In genomic region chr6:109472132-109472995, GRCh38 we compare ENCODE assay signal across 11 cellular contexts. TPM values are rescaled to one million over a fixed set of nuclear protein-coding genes. Genes with fewer than 3 reads are reported as not detected.
DNase-seq lines count a peak whose midpoint lies in the region; ATAC-seq and TF ChIP-seq lines count a peak whose summit lies in the region.
"Had no signal": no experiment of that assay in that cellular context is flagged by ENCODE, and none has a peak within 500 bp of the region (broad histone marks: within the 10 kb centered on the region; RNA-seq: fewer than 3 reads in every experiment).

No MANE protein-coding gene starts in this region.

- ATAC-seq in GM18867 (IDR thresholded peaks at IDR 0.05; ENCODE audit: unreplicated experiment) = peak; percentile 61
- peak; percentile 50 for ATAC-seq in HG02870 (IDR thresholded peaks at IDR 0.05; ENCODE audit: unreplicated experiment)
- ATAC-seq in right lobe of liver = no peak

- H3K4me1 Mint-ChIP-seq in activated T-helper 1 cell treated with anti-CD3 and anti-CD28 coated beads, Interleukin-12 subunit alpha, Interleukin-12 subunit beta, Interleukin-2, Interleukin-4 antibody, amounts not matched to agents 30 ng/mL and 10 ng/mL and 1 ng/mL, durations not matched to agents 14 hours and 24 hours and 36 hours (ENCODE audit: low read depth) = peaks cover 80% of the 10 kb centered on the region

- H4K20me1 ChIP-seq in BLaER1 treated with 17β-estradiol and CSF1 and Interleukin-3, amounts not matched to agents 10 nM and 100 nM = peaks cover 29 to 99% (median 87%) of the 10 kb centered on the region in 11 experiments; a peak in 21 of 22 replicates

- H3K36me3 ChIP-seq in BLaER1 treated with 17β-estradiol and CSF1 and Interleukin-3, amounts not matched to agents 10 nM and 100 nM = peaks cover 91 to 100% (median 100%) of the 10 kb centered on the region in 11 experiments
- H3K36me3 ChIP-seq in right lobe of liver = peaks cover 0 to 56% (median 0%) of the 10 kb centered on the region in 4 donors

- DNase-seq in activated T-helper 1 cell treated with anti-CD3 and anti-CD28 coated beads, Interleukin-12 subunit alpha, Interleukin-12 subunit beta, Interleukin-2, Interleukin-4 antibody, amounts not matched to agents 30 ng/mL and 10 ng/mL and 1 ng/mL, durations not matched to agents 14 hours and 24 hours and 36 hours (ENCODE audit: low spot score) = no peak
- DNase-seq in HPDE6-E6E7 (ENCODE audit: extremely low spot score) (no peak), AG08395 (ENCODE audit: low spot score) (no peak), NCI-H2227 treated with DMSO at 0.1 percent for 48 hours (lab: John Stamatoyannopoulos, UW) (no peak), right lobe of liver (no peak)
- DNase-seq: Caco-2, dermis blood vessel endothelial cell had no signal

- WGBS in right lobe of liver (ENCODE audit: insufficient coverage, low coverage, low lambda C conversion rate, missing lambda C conversion rate) = 96% methylated on average over 7 of the region's 9 CpGs

- intact Hi-C loops in activated T-helper 1 cell treated with anti-CD3 and anti-CD28 coated beads, Interleukin-12 subunit alpha, Interleukin-12 subunit beta, Interleukin-2, Interleukin-4 antibody, amounts not matched to agents 30 ng/mL and 10 ng/mL and 1 ng/mL, durations not matched to agents 14 hours and 24 hours and 36 hours (cut with micrococcal nuclease) = no loop called here
- intact Hi-C loops in right lobe of liver (cut with DNase I) = no loop called here

- no peaks in the 10 kb centered on the region for H3K9me3 ChIP-seq in BLaER1 treated with 17β-estradiol and CSF1 and Interleukin-3, amounts not matched to agents 10 nM and 100 nM (replicated peaks in 1 of 11)
- no peaks in the 10 kb centered on the region for H3K9me3 ChIP-seq in right lobe of liver
- H3K9me3 ChIP-seq: Caco-2 had no signal

- H3K4me2 ChIP-seq in BLaER1 treated with 17β-estradiol and CSF1 and Interleukin-3, amounts not matched to agents 10 nM and 100 nM = peak overlapping the region; percentile 47 to 87 (median 64)

- peak overlapping the region in 4 of 11 experiments; percentile 2 to 37 (median 17); a peak in 5 of 22 replicates for H3K27ac ChIP-seq in BLaER1 treated with 17β-estradiol and CSF1 and Interleukin-3, amounts not matched to agents 10 nM and 100 nM
- H3K27ac ChIP-seq in right lobe of liver = no peak overlapping the region
- H3K27ac ChIP-seq: parathyroid adenoma had no signal

- no peaks in the 10 kb centered on the region for H3K27me3 ChIP-seq in BLaER1 treated with 17β-estradiol and CSF1 and Interleukin-3, amounts not matched to agents 10 nM and 100 nM
- H3K27me3 ChIP-seq in right lobe of liver = no peaks in the 10 kb centered on the region

- TF ChIP-seq CTCF in right lobe of liver (IDR thresholded peaks at IDR 0.05) = no peak

- H3K4me3 Mint-ChIP-seq in activated T-helper 1 cell treated with anti-CD3 and anti-CD28 coated beads, Interleukin-12 subunit alpha, Interleukin-12 subunit beta, Interleukin-2, Interleukin-4 antibody, amounts not matched to agents 30 ng/mL and 10 ng/mL and 1 ng/mL, durations not matched to agents 14 hours and 24 hours and 36 hours = peak overlapping the region; percentile 9

- peaks cover 75% of the 10 kb centered on the region for H3K36me3 Mint-ChIP-seq in activated T-helper 1 cell treated with anti-CD3 and anti-CD28 coated beads, Interleukin-12 subunit alpha, Interleukin-12 subunit beta, Interleukin-2, Interleukin-4 antibody, amounts not matched to agents 30 ng/mL and 10 ng/mL and 1 ng/mL, durations not matched to agents 14 hours and 24 hours and 36 hours (ENCODE audit: low read depth)

- peaks cover 27 to 40% (median 34%) of the 10 kb centered on the region in 10 experiments for H3K4me1 ChIP-seq in BLaER1 treated with 17β-estradiol and CSF1 and Interleukin-3, amounts not matched to agents 10 nM and 100 nM
- H3K4me1 ChIP-seq in right lobe of liver = peaks cover 0 to 11% (median 0%) of the 10 kb centered on the region in 4 donors
- H3K4me1 ChIP-seq: parathyroid adenoma had no signal

- H3K27me3 Mint-ChIP-seq in activated T-helper 1 cell treated with anti-CD3 and anti-CD28 coated beads, Interleukin-12 subunit alpha, Interleukin-12 subunit beta, Interleukin-2, Interleukin-4 antibody, amounts not matched to agents 30 ng/mL and 10 ng/mL and 1 ng/mL, durations not matched to agents 14 hours and 24 hours and 36 hours (ENCODE audit: insufficient read depth) = no peaks in the 10 kb centered on the region

- TF ChIP-seq POLR2A in right lobe of liver (IDR thresholded peaks at IDR 0.05) = no peak

- H3K9ac ChIP-seq in BLaER1 treated with 17β-estradiol and CSF1 and Interleukin-3, amounts not matched to agents 10 nM and 100 nM = peak overlapping the region in 4 of 11 experiments; percentile 1 to 42 (median 31); a peak in 2 of 22 replicates
- H3K9ac ChIP-seq: parathyroid adenoma had no signal

- H3K9me3 Mint-ChIP-seq in activated T-helper 1 cell treated with anti-CD3 and anti-CD28 coated beads, Interleukin-12 subunit alpha, Interleukin-12 subunit beta, Interleukin-2, Interleukin-4 antibody, amounts not matched to agents 30 ng/mL and 10 ng/mL and 1 ng/mL, durations not matched to agents 14 hours and 24 hours and 36 hours = no peaks in the 10 kb centered on the region

- H3K4me3 ChIP-seq in BLaER1 treated with 17β-estradiol and CSF1 and Interleukin-3, amounts not matched to agents 10 nM and 100 nM = peak overlapping the region in 1 of 10 experiments; percentile 27; a peak in 1 of 20 replicates
- no peak overlapping the region for H3K4me3 ChIP-seq in right lobe of liver

- H3K27ac Mint-ChIP-seq in activated T-helper 1 cell treated with anti-CD3 and anti-CD28 coated beads, Interleukin-12 subunit alpha, Interleukin-12 subunit beta, Interleukin-2, Interleukin-4 antibody, amounts not matched to agents 30 ng/mL and 10 ng/mL and 1 ng/mL, durations not matched to agents 14 hours and 24 hours and 36 hours = peak overlapping the region; percentile 34

RNA-seq across cellular contexts. Expression of gene ZBTB24, which starts 10.7 kb away (rescaled TPM):
- 19.5 and 20.8 TPM in 2 replicates for total RNA-seq in activated T-helper 1 cell treated with anti-CD3 and anti-CD28 coated beads, Interleukin-12 subunit alpha, Interleukin-12 subunit beta, Interleukin-2, Interleukin-4 antibody, amounts not matched to agents 30 ng/mL and 10 ng/mL and 1 ng/mL, durations not matched to agents 14 hours and 24 hours and 36 hours
- total RNA-seq in right lobe of liver = 1 to 10 TPM; 2.4 to 3.6 (median 2.7) TPM

RNA-seq across cellular contexts. Expression of gene MICAL1, which starts 16.8 kb away (rescaled TPM):
- 40.8 and 47.1 TPM in 2 replicates for total RNA-seq in activated T-helper 1 cell treated with anti-CD3 and anti-CD28 coated beads, Interleukin-12 subunit alpha, Interleukin-12 subunit beta, Interleukin-2, Interleukin-4 antibody, amounts not matched to agents 30 ng/mL and 10 ng/mL and 1 ng/mL, durations not matched to agents 14 hours and 24 hours and 36 hours
- 10 to 100 TPM in 2 of 6 experiments, 1 to 10 TPM in 4; 1.4 to 11.7 (median 5.2) TPM for total RNA-seq in right lobe of liver

RNA-seq across cellular contexts. Expression of gene SMPD2, which starts 31.8 kb away (rescaled TPM):
- 18.5 and 19.1 TPM in 2 replicates for total RNA-seq in activated T-helper 1 cell treated with anti-CD3 and anti-CD28 coated beads, Interleukin-12 subunit alpha, Interleukin-12 subunit beta, Interleukin-2, Interleukin-4 antibody, amounts not matched to agents 30 ng/mL and 10 ng/mL and 1 ng/mL, durations not matched to agents 14 hours and 24 hours and 36 hours
- total RNA-seq in right lobe of liver = 1 to 10 TPM; 3.2 to 7.7 (median 4.0) TPM

RNA-seq across cellular contexts. Expression of gene PPIL6, which starts 31.9 kb away (rescaled TPM):
- 0.13 and 0.29 TPM in 2 replicates for total RNA-seq in activated T-helper 1 cell treated with anti-CD3 and anti-CD28 coated beads, Interleukin-12 subunit alpha, Interleukin-12 subunit beta, Interleukin-2, Interleukin-4 antibody, amounts not matched to agents 30 ng/mL and 10 ng/mL and 1 ng/mL, durations not matched to agents 14 hours and 24 hours and 36 hours
- total RNA-seq in right lobe of liver = under 1 TPM in 4 of 6 experiments, not detected in 2; 0.12 to 0.42 (median 0.33) TPM
- total RNA-seq: Caco-2 had no signal

Comparison
In these comparisons a context has a peak if more than half of its experiments do, and no peak if none do; other contexts are left out.
1. ATAC-seq: peak in GM18867 (single experiment) and HG02870 (single experiment); none in right lobe of liver (0 of 4).